ENCODE assay signal across 11 cellular contexts in genomic region chr6:20034408-20034769, GRCh38.
"Had no signal": no experiment of that assay in that cellular context is flagged by ENCODE, and none has a peak within 500 bp of the region (broad histone marks: within the 10 kb centered on the region; RNA-seq: fewer than 3 reads in every experiment).

No MANE protein-coding gene starts in this region.

- H3K36me3 ChIP-seq: ovary, sigmoid colon, spleen, upper lobe of left lung had no signal

- H3K9me3 ChIP-seq: ovary, sigmoid colon, testis, upper lobe of left lung had no signal

- DNase-seq: activated CD4-positive, alpha-beta T cell treated with anti-CD3 and anti-CD28 coated beads for 1 hour; activated CD4-positive, alpha-beta T cell treated with anti-CD3 and anti-CD28 coated beads, Interleukin-2, amount 50 U/mL, for 4 hours; activated naive CD4-positive, alpha-beta T cell treated with anti-CD3 and anti-CD28 coated beads, Interleukin-2, amount 10 ng/mL, durations not matched to agents 7 days and 5 days; activated T-cell treated with anti-CD3 and anti-CD28 coated beads for 4 hours; islet precursor cell; midbrain; ovary; sigmoid colon; spleen; testis; upper lobe of left lung had no signal

- H3K4me1 ChIP-seq: spleen, testis, upper lobe of left lung had no signal

- H3K4me3 ChIP-seq: ovary, sigmoid colon, spleen, testis, upper lobe of left lung had no signal

- H3K27ac ChIP-seq: ovary, sigmoid colon, spleen, testis, upper lobe of left lung had no signal

- H3K27me3 ChIP-seq: ovary, testis, upper lobe of left lung had no signal
